16 cellular contexts compared by ENCODE assay signal in the genomic region with DNA sequence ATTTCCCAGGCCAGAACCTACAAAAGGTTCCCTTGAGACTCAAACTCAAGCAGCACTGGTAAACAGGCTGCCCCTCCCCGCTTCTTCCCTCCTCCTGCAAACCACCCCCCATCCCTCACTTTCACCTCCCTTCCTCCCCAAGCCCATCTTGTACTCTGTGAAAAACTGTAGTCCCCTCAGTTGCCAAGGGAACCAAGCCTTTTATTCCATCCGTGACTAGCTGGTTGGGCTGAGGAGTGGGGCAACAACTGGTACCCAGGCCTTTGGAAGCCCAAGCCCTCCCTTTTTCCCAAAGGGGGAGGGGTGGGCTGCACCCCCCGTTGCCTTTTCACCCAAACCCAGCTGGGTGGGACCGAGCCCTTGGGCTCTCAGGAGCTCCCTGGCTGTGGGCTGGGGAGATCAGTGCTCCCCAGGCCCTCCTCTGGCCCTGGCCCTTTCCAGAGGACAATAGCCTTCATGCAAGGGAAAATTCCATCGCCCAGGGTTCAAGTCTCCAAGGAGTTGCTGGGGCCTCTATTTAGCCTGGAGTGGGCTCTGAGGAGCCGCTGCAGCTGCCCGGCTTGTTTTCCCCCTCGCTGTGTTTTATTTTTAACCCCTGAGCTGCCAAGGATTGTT.
DNase-seq lines count a peak whose midpoint lies in the region; ATAC-seq and TF ChIP-seq lines count a peak whose summit lies in the region.
"Had no signal": no experiment of that assay in that cellular context is flagged by ENCODE, and none has a peak within 500 bp of the region (broad histone marks: within the 10 kb centered on the region; RNA-seq: fewer than 3 reads in every experiment).

No MANE protein-coding gene starts in this region.

- no peaks in the 10 kb centered on the region for H3K27me3 ChIP-seq in testis
- H3K27me3 ChIP-seq: breast epithelium, esophagus muscularis mucosa had no signal

- no peak overlapping the region for H3K4me3 ChIP-seq in testis
- H3K4me3 ChIP-seq: breast epithelium, esophagus muscularis mucosa had no signal

- no peak for TF ChIP-seq CTCF in testis (IDR thresholded peaks at IDR 0.05)

- ATAC-seq in Right ventricle myocardium inferior, result peak; percentile 4
- no peak for ATAC-seq in stimulated activated naive CD8-positive, alpha-beta T cell treated with anti-CD3 and anti-CD28 coated beads, Interleukin-15, Interleukin-2, amounts not matched to agents 100 U/mL and 50 U/mL, for 24 hours
- ATAC-seq: natural killer cell had no signal

- no peak for DNase-seq in Right ventricle myocardium inferior (ENCODE audit: missing footprints)
- DNase-seq in cardiac septum (ENCODE audit: low spot score), result no peak
- peak; percentile 85 for DNase-seq in ecto neural progenitor cell (ENCODE audit: low spot score)
- peak; percentile 65 for DNase-seq in mesenteric fat pad (ENCODE audit: low spot score)
- peak in 33 of 49 donors; percentile 3 to 82 (median 39) for DNase-seq in substantia nigra (lab: John Stamatoyannopoulos, UW)
- DNase-seq in stimulated activated naive CD8-positive, alpha-beta T cell treated with anti-CD3 and anti-CD28 coated beads, Interleukin-15, Interleukin-2, amounts not matched to agents 100 U/mL and 50 U/mL, for 24 hours, result no peak
- no peak for DNase-seq in testis
- DNase-seq in glomerular visceral epithelial cell (ENCODE audit: extremely low spot score), result no peak
- DNase-seq: ACHN; activated CD4-positive, alpha-beta T cell treated with anti-CD3 and anti-CD28 coated beads, Interleukin-2, amount 10 ng/mL, durations not matched to agents 24 days and 14 days; activated effector memory CD4-positive, alpha-beta T cell treated with Interleukin-2 at 50 U/mL for 16 hours; natural killer cell; NCI-H1092 treated with DMSO at 0.1 percent for 48 hours; NK-92 treated with Interleukin-12 subunit alpha and Interleukin-12 subunit beta, amount 100 ng/mL, for 24 hours had no signal

- H3K9me3 ChIP-seq in testis, result no peaks in the 10 kb centered on the region
- H3K9me3 ChIP-seq: breast epithelium, esophagus muscularis mucosa had no signal

- intact Hi-C loops in Right ventricle myocardium inferior (cut with DNase I), result no loop called here
- intact Hi-C loops in cardiac septum (cut with DNase I), result loop anchor here (5.0 kb wide), 1 partner anchor 56 kb away; no protein-coding TSS in a partner anchor
- intact Hi-C loops in testis (cut with DNase I; ENCODE audit: low total_unique reads), result no loop called here

- H3K36me3 ChIP-seq in testis (ENCODE audit: low read depth, missing control alignments), result no peaks in the 10 kb centered on the region
- H3K36me3 ChIP-seq: breast epithelium, esophagus muscularis mucosa had no signal

- H3K27ac ChIP-seq in substantia nigra (ENCODE audit: low read depth, low read length, poor library complexity, severe bottlenecking) (peak overlapping the region; percentile 18), testis (no peak overlapping the region)

- WGBS in testis, 2 donors, result 44 to 45% methylated on average over 8 of the region's 8 CpGs

- peaks cover 8% of the 10 kb centered on the region for H3K4me1 ChIP-seq in testis
- H3K4me1 ChIP-seq: breast epithelium had no signal

- no peak for TF ChIP-seq POLR2A in testis (IDR thresholded peaks at IDR 0.05)

Comparison
In these comparisons a context has a peak if more than half of its experiments do, and no peak if none do; other contexts are left out.
1. DNase-seq: peak in ecto neural progenitor cell (single experiment), mesenteric fat pad (single experiment) and substantia nigra (33 of 49); none in Right ventricle myocardium inferior (single experiment), cardiac septum (single experiment), stimulated activated naive CD8-positive, alpha-beta T cell treated with anti-CD3 and anti-CD28 coated beads, Interleukin-15, Interleukin-2, amounts not matched to agents 100 U/mL and 50 U/mL, for 24 hours (single experiment), testis (single experiment) and glomerular visceral epithelial cell (single experiment).